In genomic region chr19:1324249-1324791, GRCh38 we compare ENCODE assay signal across 1 cellular context.
TF ChIP-seq lines count a peak whose summit lies in the region.

No MANE protein-coding gene starts in this region.

TF ChIP-seq in GM23338, 12 proteins besides CTCF, POLR2A, EP300 and RAD21:
- TF ChIP-seq JUNB (IDR thresholded peaks at IDR 0.05; ENCODE audit: unreplicated experiment) = no peak
- TF ChIP-seq ZNF331 (CRISPR knock-in tag; IDR thresholded peaks at IDR 0.05; ENCODE audit: low read depth) = no peak
- TF ChIP-seq REST (IDR thresholded peaks at IDR 0.05; ENCODE audit: unreplicated experiment) = no peak
- no peak for TF ChIP-seq STAT1 (IDR thresholded peaks at IDR 0.05; ENCODE audit: unreplicated experiment)
- no peak for TF ChIP-seq ETS1 (IDR thresholded peaks at IDR 0.05)
- no peak for TF ChIP-seq CREB1 (CRISPR knock-in tag; IDR thresholded peaks at IDR 0.05; ENCODE audit: low read depth)
- no peak for TF ChIP-seq ZNF114 (CRISPR knock-in tag; IDR thresholded peaks at IDR 0.05)
- TF ChIP-seq ZNF462 (CRISPR knock-in tag; IDR thresholded peaks at IDR 0.05) = no peak
- no peak for TF ChIP-seq EZH2phosphoT487 (IDR thresholded peaks at IDR 0.05; ENCODE audit: unreplicated experiment)
- TF ChIP-seq EZH2 (IDR thresholded peaks at IDR 0.05; ENCODE audit: low read depth, unreplicated experiment) = no peak
- TF ChIP-seq NANOG (IDR thresholded peaks at IDR 0.05; ENCODE audit: borderline replicate concordance) = no peak
- TF ChIP-seq POLR2AphosphoS5 (IDR thresholded peaks at IDR 0.05; ENCODE audit: low read depth) = no peak
